8 cellular contexts compared by ENCODE assay signal in the genomic region with DNA sequence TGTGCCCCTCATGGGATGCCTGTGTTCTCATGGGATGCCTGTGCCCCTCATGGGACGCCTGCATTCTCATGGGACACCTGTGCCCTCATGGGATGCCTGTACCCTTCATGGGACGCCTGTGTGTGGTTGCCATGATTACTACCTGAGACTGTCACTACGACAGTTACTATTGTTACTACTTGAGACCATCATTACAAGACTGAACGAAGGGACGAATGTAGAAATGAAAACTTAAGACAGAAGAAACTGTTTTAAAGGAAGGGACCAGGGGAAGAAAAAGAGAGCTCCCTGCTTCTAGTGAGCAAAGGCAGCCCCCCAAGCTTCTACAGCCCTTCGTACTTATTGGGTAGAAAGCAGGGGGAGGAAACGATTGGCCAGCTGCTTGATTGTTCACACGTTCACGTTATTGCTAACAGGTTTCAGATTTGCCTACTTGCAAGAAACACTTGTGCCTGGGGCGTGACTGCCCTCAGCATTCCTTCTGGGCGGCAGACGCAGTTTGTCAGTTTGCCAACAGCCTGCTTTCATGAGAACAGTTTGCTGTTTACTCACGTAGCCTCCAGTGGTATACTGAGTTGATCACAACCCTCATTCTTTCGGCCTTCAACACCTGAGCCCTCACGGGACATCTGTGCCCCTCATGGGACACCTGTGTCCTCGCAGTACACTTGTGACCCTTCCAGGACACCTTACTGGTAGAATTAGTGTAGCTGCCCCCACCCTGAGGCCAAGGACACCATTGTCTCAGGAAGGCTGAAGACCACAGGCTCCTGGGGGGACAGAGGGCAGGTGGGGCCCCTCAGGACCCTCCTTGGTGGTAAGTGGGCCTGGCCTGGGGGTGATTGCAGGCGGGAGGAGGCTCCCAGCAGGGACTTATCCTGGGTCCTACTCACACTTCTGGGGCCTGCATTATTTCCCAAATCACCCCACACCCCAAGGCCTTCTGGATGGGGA. TPM values are rescaled to one million over a fixed set of nuclear protein-coding genes. Genes with fewer than 3 reads are reported as not detected.
DNase-seq lines count a peak whose midpoint lies in the region; ATAC-seq and TF ChIP-seq lines count a peak whose summit lies in the region.

No MANE protein-coding gene starts in this region.

- intact Hi-C loops in A673 (cut with micrococcal nuclease; ENCODE audit: unreplicated experiment) = no loop called here

- peak overlapping the region; percentile 40 for H3K4me2 ChIP-seq in GM23248 (ENCODE audit: unreplicated experiment)

- 43 to 47% methylated on average over 16 to 17 of the region's 17 CpGs for WGBS in GM23248 (ENCODE audit: low coverage in 1 of 2, low lambda C conversion rate in 2 of 2, missing lambda C conversion rate in 2 of 2), 2 experiments

- H4K20me1 ChIP-seq in GM23248 (ENCODE audit: insufficient read depth) = no peaks in the 10 kb centered on the region

- POLR2A ChIA-PET in A673 (lab: Charles Lee; ENCODE audit: low non-redundant PET) = no interaction called here

- H3F3A ChIP-seq in GM23248 (ENCODE audit: insufficient read depth) = no peaks in the 10 kb centered on the region

- no peak overlapping the region for H2AFZ ChIP-seq in GM23248

- H3K4me3 ChIP-seq in A673 (ENCODE audit: low read depth, low read length, poor library complexity, severe bottlenecking) (no peak overlapping the region), GM23248 (no peak overlapping the region)

- in situ Hi-C loops in GM23248 (cut with MboI) = no loop called here

- H3K27ac ChIP-seq in A673 (ENCODE audit: low read depth, low read length, poor library complexity, severe bottlenecking) (no peak overlapping the region), GM23248 (peak overlapping the region; percentile 48), VCaP (peak overlapping the region; percentile 68)

- CTCF ChIA-PET in A673 (lab: Charles Lee) = no interaction called here

- no peaks in the 10 kb centered on the region for H3K27me3 ChIP-seq in A673 (replicated peaks; ENCODE audit: insufficient read depth, low read depth, low read length, poor library complexity)
- no peaks in the 10 kb centered on the region for H3K27me3 ChIP-seq in GM23248 (replicated peaks; ENCODE audit: insufficient read depth)

- no peaks in the 10 kb centered on the region for H3K9me2 ChIP-seq in GM23248 (ENCODE audit: insufficient read depth)

- H3K9me3 ChIP-seq in A673 (ENCODE audit: low read depth, low read length, poor library complexity, severe bottlenecking) = no peaks in the 10 kb centered on the region
- no peaks in the 10 kb centered on the region for H3K9me3 ChIP-seq in GM23248 (ENCODE audit: low read depth)

- no TSS peak for BruUV-seq in A673 (replicated peaks; lab: Mats Ljungman, UMichigan)

- no peaks in the 10 kb centered on the region for H3K4me1 ChIP-seq in A673 (ENCODE audit: insufficient read depth, low read length, poor library complexity, severe bottlenecking)
- peaks cover 14% of the 10 kb centered on the region for H3K4me1 ChIP-seq in GM23248 (ENCODE audit: insufficient read depth)

- H3K79me2 ChIP-seq in GM23248 (ENCODE audit: insufficient read depth) = no peaks in the 10 kb centered on the region

- peak overlapping the region; percentile 64 for H3K9ac ChIP-seq in GM23248

- peak; percentile 42 for DNase-seq in A673 (ENCODE audit: low spot score)
- peak; percentile 89 for DNase-seq in GM23248
- peak; percentile 60 for DNase-seq in glomerular visceral epithelial cell (ENCODE audit: extremely low spot score)
- DNase-seq in NK-92 (lab: John Stamatoyannopoulos, UW; ENCODE audit: unreplicated experiment) = no peak

- ATAC-seq in HG03521 (IDR thresholded peaks at IDR 0.05; ENCODE audit: unreplicated experiment) (no peak), GM18498 (IDR thresholded peaks at IDR 0.05; ENCODE audit: unreplicated experiment) (no peak), GM19035 (IDR thresholded peaks at IDR 0.05; ENCODE audit: unreplicated experiment) (no peak)

- H3K36me3 ChIP-seq in A673 (ENCODE audit: insufficient read depth, low read length, poor library complexity, severe bottlenecking) (no peaks in the 10 kb centered on the region), GM23248 (ENCODE audit: low read depth) (no peaks in the 10 kb centered on the region)

- TF ChIP-seq CTCF in A673 (conservative IDR thresholded peaks at IDR 0.05; ENCODE audit: low read depth, low read length) (no peak), VCaP (conservative IDR thresholded peaks at IDR 0.05) (no peak)

RNA-seq across cellular contexts. Expression of gene S1PR4, which starts 2.5 kb away (rescaled TPM):
- not detected in 2 replicates for total RNA-seq in A673 (2021)
- total RNA-seq in GM23248 (2014; rRNA removed; shearing (Covaris generic)) = not detected in 2 replicates
- not detected in 2 replicates for polyA plus RNA-seq in GM23248 (2016; fragmentation: Nextera tagmentation; extraction: Ambion mirVana)

RNA-seq across cellular contexts. Expression of gene NCLN, which starts 9.7 kb away (rescaled TPM):
- total RNA-seq in A673 (2021) = 104 and 122 TPM in 2 replicates
- 73.0 and 76.5 TPM in 2 replicates for total RNA-seq in GM23248 (2014; rRNA removed; shearing (Covaris generic))
- polyA plus RNA-seq in GM23248 (2016; fragmentation: Nextera tagmentation; extraction: Ambion mirVana) = 84.8 and 91.3 TPM in 2 replicates

RNA-seq across cellular contexts. Expression of gene GNA15, which starts 40.2 kb away (rescaled TPM):
- total RNA-seq in A673 (2021) = 0.26 TPM in 1 of 2 replicates, not detected in the other
- not detected in 2 replicates for total RNA-seq in GM23248 (2014; rRNA removed; shearing (Covaris generic))
- polyA plus RNA-seq in GM23248 (2016; fragmentation: Nextera tagmentation; extraction: Ambion mirVana) = not detected in 2 replicates

RNA-seq across cellular contexts. Expression of gene CELF5, which starts 48.4 kb away (rescaled TPM):
- total RNA-seq in A673 (2021) = 3.1 and 3.7 TPM in 2 replicates
- 1.1 TPM in 1 of 2 replicates, not detected in the other for total RNA-seq in GM23248 (2014; rRNA removed; shearing (Covaris generic))
- 0.24 TPM in 1 of 2 replicates, not detected in the other for polyA plus RNA-seq in GM23248 (2016; fragmentation: Nextera tagmentation; extraction: Ambion mirVana)
